ENCODE assay signal across 10 cellular contexts in genomic region chr11:67631853-67632174, GRCh38. TPM values are rescaled to one million over a fixed set of nuclear protein-coding genes. Genes with fewer than 3 reads are reported as not detected.
DNase-seq lines count a peak whose midpoint lies in the region; ATAC-seq and TF ChIP-seq lines count a peak whose summit lies in the region.
"Had no signal": no experiment of that assay in that cellular context is flagged by ENCODE, and none has a peak within 500 bp of the region (broad histone marks: within the 10 kb centered on the region; RNA-seq: fewer than 3 reads in every experiment).

No MANE protein-coding gene starts in this region.

- H3K36me3 Mint-ChIP-seq in HFFc6 (ENCODE audit: low read depth) (no peaks in the 10 kb centered on the region), neural crest cell (ENCODE audit: low read depth) (peaks cover under 1% of the 10 kb centered on the region)
- no peaks in the 10 kb centered on the region for H3K36me3 Mint-ChIP-seq in activated naive CD8-positive, alpha-beta T cell treated with anti-CD3 and anti-CD28 coated beads, Interleukin-2, amount 10 ng/mL, durations not matched to agents 7 days and 5 days
- H3K36me3 Mint-ChIP-seq: activated CD8-positive, alpha-beta memory T cell treated with anti-CD3 and anti-CD28 coated beads, Interleukin-2, amount 10 ng/mL, durations not matched to agents 7 days and 5 days had no signal

- ATAC-seq in activated naive CD8-positive, alpha-beta T cell treated with anti-CD3 and anti-CD28 coated beads, Interleukin-2, amount 10 ng/mL, durations not matched to agents 7 days and 5 days (ENCODE audit: low read depth): no peak
- no peak for ATAC-seq in HG03097 (IDR thresholded peaks at IDR 0.05; ENCODE audit: low FRiP score, unreplicated experiment)
- ATAC-seq in GM21367 (IDR thresholded peaks at IDR 0.05; ENCODE audit: unreplicated experiment): no peak
- ATAC-seq: activated CD8-positive, alpha-beta memory T cell treated with anti-CD3 and anti-CD28 coated beads, Interleukin-2, amount 10 ng/mL, durations not matched to agents 7 days and 5 days had no signal

- H3K27ac Mint-ChIP-seq in HFFc6 (no peak overlapping the region), neural crest cell (ENCODE audit: unreplicated experiment) (no peak overlapping the region)
- H3K27ac Mint-ChIP-seq in activated naive CD8-positive, alpha-beta T cell treated with anti-CD3 and anti-CD28 coated beads, Interleukin-2, amount 10 ng/mL, durations not matched to agents 7 days and 5 days: peak overlapping the region; percentile 47
- H3K27ac Mint-ChIP-seq: activated CD8-positive, alpha-beta memory T cell treated with anti-CD3 and anti-CD28 coated beads, Interleukin-2, amount 10 ng/mL, durations not matched to agents 7 days and 5 days had no signal

- H3K9me3 Mint-ChIP-seq in HFFc6 (no peaks in the 10 kb centered on the region), neural crest cell (no peaks in the 10 kb centered on the region)
- no peaks in the 10 kb centered on the region for H3K9me3 Mint-ChIP-seq in activated naive CD8-positive, alpha-beta T cell treated with anti-CD3 and anti-CD28 coated beads, Interleukin-2, amount 10 ng/mL, durations not matched to agents 7 days and 5 days

- TF ChIP-seq CTCF in HFFc6 (IDR thresholded peaks at IDR 0.05) (no peak), neural crest cell (conservative IDR thresholded peaks at IDR 0.05) (no peak)

- H3K4me3 Mint-ChIP-seq in HFFc6 (peak overlapping the region; percentile 34), neural crest cell (peak overlapping the region; percentile 85)
- H3K4me3 Mint-ChIP-seq in activated naive CD8-positive, alpha-beta T cell treated with anti-CD3 and anti-CD28 coated beads, Interleukin-2, amount 10 ng/mL, durations not matched to agents 7 days and 5 days: peak overlapping the region; percentile 49
- H3K4me3 Mint-ChIP-seq: activated CD8-positive, alpha-beta memory T cell treated with anti-CD3 and anti-CD28 coated beads, Interleukin-2, amount 10 ng/mL, durations not matched to agents 7 days and 5 days had no signal

- H3K27me3 Mint-ChIP-seq in HFFc6 (ENCODE audit: insufficient read depth) (peaks cover 4% of the 10 kb centered on the region), neural crest cell (ENCODE audit: low read depth) (no peaks in the 10 kb centered on the region)
- peaks cover 2% of the 10 kb centered on the region for H3K27me3 Mint-ChIP-seq in activated naive CD8-positive, alpha-beta T cell treated with anti-CD3 and anti-CD28 coated beads, Interleukin-2, amount 10 ng/mL, durations not matched to agents 7 days and 5 days
- H3K27me3 Mint-ChIP-seq: activated CD8-positive, alpha-beta memory T cell treated with anti-CD3 and anti-CD28 coated beads, Interleukin-2, amount 10 ng/mL, durations not matched to agents 7 days and 5 days had no signal

- H3K4me1 Mint-ChIP-seq in HFFc6 (ENCODE audit: low read depth): peaks cover 5% of the 10 kb centered on the region
- peaks cover 11% of the 10 kb centered on the region for H3K4me1 Mint-ChIP-seq in activated naive CD8-positive, alpha-beta T cell treated with anti-CD3 and anti-CD28 coated beads, Interleukin-2, amount 10 ng/mL, durations not matched to agents 7 days and 5 days
- H3K4me1 Mint-ChIP-seq in neural crest cell: peaks cover 17% of the 10 kb centered on the region

- DNase-seq in HFFc6 (no peak), neural crest cell (ENCODE audit: low read depth, low spot score) (no peak)
- no peak for DNase-seq in activated naive CD8-positive, alpha-beta T cell treated with anti-CD3 and anti-CD28 coated beads, Interleukin-2, amount 10 ng/mL, durations not matched to agents 7 days and 5 days
- DNase-seq in stimulated activated CD4-positive, alpha-beta T cell treated with anti-CD3 and anti-CD28 coated beads, Interleukin-2, amount 100 ng/mL, for 24 hours: no peak
- DNase-seq: activated CD8-positive, alpha-beta memory T cell treated with anti-CD3 and anti-CD28 coated beads, Interleukin-2, amount 10 ng/mL, durations not matched to agents 7 days and 5 days; NCI-H2081 had no signal

- POLR2A ChIA-PET in activated naive CD8-positive, alpha-beta T cell treated with anti-CD3 and anti-CD28 coated beads, Interleukin-2, amount 10 ng/mL, durations not matched to agents 7 days and 5 days (lab: Charles Lee): interaction anchor here (3.0 to 4.3 kb wide), 2 partner anchors 13 to 18 kb away, joined by 28 to 44 read pairs; partner anchors contain the start of gene ACY3

RNA-seq across cellular contexts. Expression of gene NUDT8, which starts 2.1 kb away (rescaled TPM):
- 1 to 10 TPM; 2.0 to 3.0 (median 2.6) TPM for total RNA-seq in HFFc6 (2021; fragmentation: NEBNext Ultra II Directional; extraction: Animal tissue kit (Norgen Biotek cat#: 25700))
- total RNA-seq in activated naive CD8-positive, alpha-beta T cell treated with anti-CD3 and anti-CD28 coated beads, Interleukin-2, amount 10 ng/mL, durations not matched to agents 7 days and 5 days: 10 to 100 TPM; 10.9 to 12.4 TPM
- total RNA-seq in neural crest cell: 11.0 and 13.9 TPM in 2 replicates

RNA-seq across cellular contexts. Expression of gene TBX10, which starts 7.7 kb away (rescaled TPM):
- not detected for total RNA-seq in HFFc6 (2021; fragmentation: NEBNext Ultra II Directional; extraction: Animal tissue kit (Norgen Biotek cat#: 25700))
- total RNA-seq in activated naive CD8-positive, alpha-beta T cell treated with anti-CD3 and anti-CD28 coated beads, Interleukin-2, amount 10 ng/mL, durations not matched to agents 7 days and 5 days: not detected
- total RNA-seq in neural crest cell: not detected in 2 replicates
- total RNA-seq: activated CD8-positive, alpha-beta memory T cell treated with anti-CD3 and anti-CD28 coated beads, Interleukin-2, amount 10 ng/mL, durations not matched to agents 7 days and 5 days; ascending aorta; sigmoid colon had no signal

RNA-seq across cellular contexts. Expression of gene ACY3, which starts 18.7 kb away (rescaled TPM):
- not detected for total RNA-seq in HFFc6 (2021; fragmentation: NEBNext Ultra II Directional; extraction: Animal tissue kit (Norgen Biotek cat#: 25700))
- total RNA-seq in activated naive CD8-positive, alpha-beta T cell treated with anti-CD3 and anti-CD28 coated beads, Interleukin-2, amount 10 ng/mL, durations not matched to agents 7 days and 5 days: under 1 TPM; 0.33 to 0.57 TPM
- total RNA-seq in neural crest cell: not detected in 2 replicates
- total RNA-seq: ascending aorta, sigmoid colon had no signal

RNA-seq across cellular contexts. Expression of gene NDUFV1, which starts 25.1 kb away (rescaled TPM):
- 100 to 1,000 TPM; 130 to 150 (median 135) TPM for total RNA-seq in HFFc6 (2021; fragmentation: NEBNext Ultra II Directional; extraction: Animal tissue kit (Norgen Biotek cat#: 25700))
- 100 to 1,000 TPM; 211 to 219 TPM for total RNA-seq in activated naive CD8-positive, alpha-beta T cell treated with anti-CD3 and anti-CD28 coated beads, Interleukin-2, amount 10 ng/mL, durations not matched to agents 7 days and 5 days
- 182 and 191 TPM in 2 replicates for total RNA-seq in neural crest cell

RNA-seq across cellular contexts. Expression of gene ALDH3B2, which starts 42.6 kb away (rescaled TPM):
- total RNA-seq in HFFc6 (2021; fragmentation: NEBNext Ultra II Directional; extraction: Animal tissue kit (Norgen Biotek cat#: 25700)): not detected
- not detected for total RNA-seq in activated naive CD8-positive, alpha-beta T cell treated with anti-CD3 and anti-CD28 coated beads, Interleukin-2, amount 10 ng/mL, durations not matched to agents 7 days and 5 days
- not detected in 2 replicates for total RNA-seq in neural crest cell
- total RNA-seq: activated CD8-positive, alpha-beta memory T cell treated with anti-CD3 and anti-CD28 coated beads, Interleukin-2, amount 10 ng/mL, durations not matched to agents 7 days and 5 days; ascending aorta; sigmoid colon had no signal

Comparison
In these comparisons a context has a peak if more than half of its experiments do, and no peak if none do; other contexts are left out.
1. H3K4me3 Mint-ChIP-seq: peak in every context shown above with its lines; median percentile 85 in neural crest cell; 49 in activated naive CD8-positive, alpha-beta T cell treated with anti-CD3 and anti-CD28 coated beads, Interleukin-2, amount 10 ng/mL, durations not matched to agents 7 days and 5 days; 34 in HFFc6.